16 cellular contexts compared by ENCODE assay signal in genomic region chr13:36154567-36155231, GRCh38. TPM values are rescaled to one million over a fixed set of nuclear protein-coding genes. Genes with fewer than 3 reads are reported as not detected.
A peak's percentile ranks its signal among the peaks of the same experiment; 100 is the strongest.
DNase-seq lines count a peak whose midpoint lies in the region; ATAC-seq and TF ChIP-seq lines count a peak whose summit lies in the region.
"Had no signal": no experiment of that assay in that cellular context is flagged by ENCODE, and none has a peak within 500 bp of the region (broad histone marks: within the 10 kb centered on the region; RNA-seq: fewer than 3 reads in every experiment).

No MANE protein-coding gene starts in this region.

- no peaks in the 10 kb centered on the region for H3K36me3 Mint-ChIP-seq in CD8-positive, alpha-beta memory T cell
- H3K36me3 Mint-ChIP-seq: CD14-positive monocyte had no signal

- ATAC-seq in gastrocnemius medialis (no peak), mucosa of descending colon (no peak)
- ATAC-seq: left lobe of liver had no signal

- H3K27ac Mint-ChIP-seq in CD8-positive, alpha-beta memory T cell = no peak overlapping the region
- H3K27ac Mint-ChIP-seq: CD14-positive monocyte had no signal

- no peaks in the 10 kb centered on the region for H3K27me3 Mint-ChIP-seq in CD8-positive, alpha-beta memory T cell

- H3K27ac ChIP-seq in HUES48 (ENCODE audit: low read depth, low read length) (no peak overlapping the region), gastrocnemius medialis (no peak overlapping the region)
- no peak overlapping the region for H3K27ac ChIP-seq in CD8-positive, alpha-beta memory T cell (ENCODE audit: low read depth, low read length)
- H3K27ac ChIP-seq: KMS-11, SJSA1 had no signal

- POLR2A ChIA-PET in CD8-positive, alpha-beta memory T cell (lab: Charles Lee) = no interaction called here

- no peaks in the 10 kb centered on the region for H3K9me3 ChIP-seq in HUES48 (ENCODE audit: control insufficient read depth, insufficient read depth, low read length)
- no peaks in the 10 kb centered on the region for H3K9me3 ChIP-seq in gastrocnemius medialis
- no peaks in the 10 kb centered on the region for H3K9me3 ChIP-seq in mucosa of descending colon
- no peaks in the 10 kb centered on the region for H3K9me3 ChIP-seq in CD8-positive, alpha-beta memory T cell (ENCODE audit: low read length)
- H3K9me3 ChIP-seq: SJSA1 had no signal

- no peak for TF ChIP-seq POLR2A in gastrocnemius medialis (IDR thresholded peaks at IDR 0.05)

- CTCF ChIA-PET in CD8-positive, alpha-beta memory T cell (lab: Charles Lee) = no interaction called here

- in situ Hi-C loops in gastrocnemius medialis (cut with MboI; ENCODE audit: low sequenced_read_pairs in 4 of 4) (no loop called here), KBM-7 (cut with MboI; ENCODE audit: low pct_unique_long_range_greater_than_20kb, low sequenced_read_pairs) (no loop called here)

- no peak overlapping the region for H3K4me3 Mint-ChIP-seq in CD8-positive, alpha-beta memory T cell

- no peaks in the 10 kb centered on the region for H3K36me3 ChIP-seq in HUES48 (ENCODE audit: control insufficient read depth, insufficient read depth, low read length)
- no peaks in the 10 kb centered on the region for H3K36me3 ChIP-seq in gastrocnemius medialis
- H3K36me3 ChIP-seq in mucosa of descending colon (ENCODE audit: low read depth) = no peaks in the 10 kb centered on the region
- no peaks in the 10 kb centered on the region for H3K36me3 ChIP-seq in CD8-positive, alpha-beta memory T cell (ENCODE audit: insufficient read depth, low read length)
- H3K36me3 ChIP-seq: SJSA1 had no signal

- no peak for TF ChIP-seq CTCF in epithelial cell of esophagus (IDR thresholded peaks at IDR 0.05; ENCODE audit: insufficient read depth, low read depth, low read length, missing control alignments)
- TF ChIP-seq CTCF in gastrocnemius medialis (IDR thresholded peaks at IDR 0.05 in 4 of 5, conservative IDR thresholded peaks at IDR 0.05 in 1 of 5) = no peak
- no peak for TF ChIP-seq CTCF in mucosa of descending colon (IDR thresholded peaks at IDR 0.05)

- DNase-seq in epithelial cell of esophagus (ENCODE audit: low read depth) = peak; percentile 12
- DNase-seq in kidney tubule cell (ENCODE audit: low spot score) = peak; percentile 63
- DNase-seq in gastrocnemius medialis = peak in 1 of 2 donors; percentile 14
- DNase-seq in KBM-7 = no peak
- DNase-seq in mucosa of descending colon = no peak
- no peak for DNase-seq in CD8-positive, alpha-beta memory T cell
- no peak for DNase-seq in DMS79 (lab: John Stamatoyannopoulos, UW)
- DNase-seq: activated CD4-positive, CD25-positive, alpha-beta regulatory T cell treated with anti-CD3 and anti-CD28 coated beads, Interleukin-2, amount 50 U/mL, for 72 hours; activated effector memory CD4-positive, alpha-beta T cell treated with Interleukin-2 at 50 U/mL for 16 hours; dermis blood vessel endothelial cell; NCI-H226 had no signal

- H3K4me1 ChIP-seq in HUES48 (ENCODE audit: control insufficient read depth, insufficient read depth, low read length) (peaks cover 6% of the 10 kb centered on the region; the same call in 1 of the 2 replicates), gastrocnemius medialis (peaks cover 0 to 6% of the 10 kb centered on the region in 2 donors), mucosa of descending colon (ENCODE audit: low read depth) (no peaks in the 10 kb centered on the region)
- no peaks in the 10 kb centered on the region for H3K4me1 ChIP-seq in CD8-positive, alpha-beta memory T cell (ENCODE audit: insufficient read depth, low read length)
- H3K4me1 ChIP-seq: SJSA1 had no signal

- H3K9ac ChIP-seq in HUES48 (ENCODE audit: low read depth, low read length) = no peak overlapping the region
- H3K9ac ChIP-seq: KMS-11 had no signal

- peaks cover 8 to 31% (median 14%) of the 10 kb centered on the region in 5 donors for H3K9me3 Mint-ChIP-seq in CD8-positive, alpha-beta memory T cell

- intact Hi-C loops in gastrocnemius medialis (cut with DNase I; ENCODE audit: low total_unique reads) (no loop called here), mucosa of descending colon (cut with DNase I, micrococcal nuclease) (no loop called here)

- peaks cover 16% of the 10 kb centered on the region for H3K27me3 ChIP-seq in HUES48 (ENCODE audit: control insufficient read depth, insufficient read depth, low read length)
- H3K27me3 ChIP-seq in gastrocnemius medialis = no peaks in the 10 kb centered on the region
- H3K27me3 ChIP-seq in CD8-positive, alpha-beta memory T cell (ENCODE audit: insufficient read depth, low read length, poor library complexity, severe bottlenecking) = no peaks in the 10 kb centered on the region
- H3K27me3 ChIP-seq: SJSA1 had no signal

- H3K4me1 Mint-ChIP-seq in CD8-positive, alpha-beta memory T cell = no peaks in the 10 kb centered on the region
- H3K4me1 Mint-ChIP-seq: CD14-positive monocyte had no signal

- H3K4me3 ChIP-seq in HUES48 (ENCODE audit: low read depth, low read length) (peak overlapping the region; percentile 54), epithelial cell of esophagus (ENCODE audit: low read length) (no peak overlapping the region), gastrocnemius medialis (peak overlapping the region in 3 of 4 donors; percentile 23 to 41 (median 28)), mucosa of descending colon (no peak overlapping the region)
- H3K4me3 ChIP-seq in CD8-positive, alpha-beta memory T cell (ENCODE audit: low read length) = no peak overlapping the region
- H3K4me3 ChIP-seq: SJSA1 had no signal

RNA-seq across cellular contexts. Expression of gene DCLK1, which starts 23.5 kb away (rescaled TPM):
- total RNA-seq in gastrocnemius medialis (1 to 10 TPM; 3.8 to 10.0 (median 8.2) TPM), mucosa of descending colon (10 to 100 TPM in 2 of 3 donors, 1 to 10 TPM in 1; 2.6 to 17.9 (median 12.7) TPM)
- not detected for total RNA-seq in CD8-positive, alpha-beta memory T cell
- polyA plus RNA-seq in CD8-positive, alpha-beta memory T cell = not detected
- total RNA-seq: left lobe of liver had no signal
- polyA plus RNA-seq: CD14-positive monocyte had no signal

RNA-seq across cellular contexts. Expression of gene SOHLH2, which starts 59.7 kb away (rescaled TPM):
- 1 to 10 TPM in 1 of 4 donors, not detected in 3; 2.4 TPM for total RNA-seq in gastrocnemius medialis
- 1 to 10 TPM in 1 of 3 donors, under 1 TPM in 2; 0.20 to 2.2 (median 0.39) TPM for total RNA-seq in mucosa of descending colon
- not detected for total RNA-seq in CD8-positive, alpha-beta memory T cell
- not detected for polyA plus RNA-seq in CD8-positive, alpha-beta memory T cell
- total RNA-seq: left lobe of liver had no signal
- polyA plus RNA-seq: CD14-positive monocyte had no signal

Comparison
In these comparisons a context has a peak if more than half of its experiments do, and no peak if none do; other contexts are left out.
1. H3K4me3 ChIP-seq: peak in HUES48 (single experiment) and gastrocnemius medialis (3 of 4); none in epithelial cell of esophagus (single experiment), mucosa of descending colon (single experiment) and CD8-positive, alpha-beta memory T cell (single experiment).
2. DNase-seq: peak in epithelial cell of esophagus (single experiment) and kidney tubule cell (single experiment); none in KBM-7 (single experiment), mucosa of descending colon (0 of 3), CD8-positive, alpha-beta memory T cell (0 of 5) and DMS79 (single experiment).